In genomic region chr12:108315486-108316105, GRCh38 we compare ENCODE assay signal across 17 cellular contexts. TPM values are rescaled to one million over a fixed set of nuclear protein-coding genes. Genes with fewer than 3 reads are reported as not detected.
DNase-seq lines count a peak whose midpoint lies in the region; ATAC-seq, FAIRE-seq and TF ChIP-seq lines count a peak whose summit lies in the region.
"Had no signal": no experiment of that assay in that cellular context is flagged by ENCODE, and none has a peak within 500 bp of the region (broad histone marks: within the 10 kb centered on the region; RNA-seq: fewer than 3 reads in every experiment).

No MANE protein-coding gene starts in this region.

- peak overlapping the region; percentile 63 for H4K5ac ChIP-seq in H1 (ENCODE audit: insufficient read length, low read depth, low read length)

- no peak overlapping the region; the same call in 1 of the 2 replicates for H2BK15ac ChIP-seq in H1 (ENCODE audit: low read length)

- H3K36me3 Mint-ChIP-seq in GM23338 (ENCODE audit: low read depth), result no peaks in the 10 kb centered on the region

- CTCF ChIA-PET in H1 (lab: Charles Lee; ENCODE audit: partially characterized antibody), result interaction anchor here (0.5 to 3.1 kb wide), 9 partner anchors 10 to 179 kb away, joined by 3 to 11 read pairs (median 5); no protein-coding TSS in a partner anchor

- H3K9me3 Mint-ChIP-seq in GM23338, result no peaks in the 10 kb centered on the region

- H3K4ac ChIP-seq in H1 (replicated peaks; ENCODE audit: insufficient read length, low read depth, low read length), result peak overlapping the region; percentile 16

- peak overlapping the region; percentile 84; the same call in 1 of the 2 replicates for H3K27ac ChIP-seq in GM23338 (ENCODE audit: low read depth)
- H3K27ac ChIP-seq in H1 (ENCODE audit: low read depth, low read length), result peak overlapping the region; percentile 76; the same call in 1 of the 2 replicates
- H3K27ac ChIP-seq: SK-N-MC had no signal

- H3K27ac Mint-ChIP-seq in GM23338, result peak overlapping the region; percentile 53; the same call in 1 of the 2 replicates

- H3K4me2 ChIP-seq in GM23338 (no peak overlapping the region), H1 (ENCODE audit: insufficient read depth in 1 of 2, low read depth in 2 of 2, low read length in 2 of 2) (peak overlapping the region; percentile 61 to 63)

- no peak for TF ChIP-seq CTCF in GM23338 (conservative IDR thresholded peaks at IDR 0.05; ENCODE audit: low read depth in 2 of 2)
- no peak for TF ChIP-seq CTCF in H1 (IDR thresholded peaks at IDR 0.05; ENCODE audit: control extremely low read depth in 1 of 3, insufficient read depth in 1 of 3, low read depth in 1 of 3, low read length in 3 of 3)

- H3K79me1 ChIP-seq in H1 (ENCODE audit: low read depth, low read length), result no peaks in the 10 kb centered on the region

- DNase-seq in GM23338 (ENCODE audit: low spot score), result no peak
- peak; percentile 38 for DNase-seq in NOMO-1 treated with DMSO at 0.1 percent for 48 hours (lab: John Stamatoyannopoulos, UW; ENCODE audit: unreplicated experiment)
- DNase-seq in H1 (ENCODE audit: low read depth in 1 of 2, low spot score in 2 of 2), result no peak
- DNase-seq in posterior vena cava (ENCODE audit: low spot score), result peak; percentile 54
- no peak for DNase-seq in activated CD4-positive, CD25-positive, alpha-beta regulatory T cell treated with anti-CD3 and anti-CD28 coated beads, Interleukin-2, amount 50 U/mL, for 72 hours
- no peak for DNase-seq in NCI-H2171 (lab: John Stamatoyannopoulos, UW)
- DNase-seq: activated gamma-delta T cell treated with Interleukin-2 at 50 U/mL for 16 hours; C1 segment of cervical spinal cord; glutamatergic neuron; NCI-H1092; stimulated activated CD4-positive, alpha-beta T cell treated with anti-CD3 and anti-CD28 coated beads, Interleukin-1b, Interleukin-23, amount 100 ng/mL, for 48 hours; trophoblast cell had no signal

- peak overlapping the region; percentile 56 for H2BK120ac ChIP-seq in H1 (replicated peaks; ENCODE audit: low read depth, low read length)

- H3K9me2 ChIP-seq in GM23338 (ENCODE audit: insufficient read depth), result peaks cover 13% of the 10 kb centered on the region

- no peak for TF ChIP-seq EP300 in H1 (IDR thresholded peaks at IDR 0.05; ENCODE audit: borderline replicate concordance in 1 of 2, low read depth in 2 of 2, low read length in 2 of 2)

- H3K14ac ChIP-seq in H1 (ENCODE audit: insufficient read length), result peak overlapping the region; percentile 32

- no peak overlapping the region for H4K8ac ChIP-seq in H1 (ENCODE audit: extremely low read depth, insufficient read depth, low read length)

- no peak for TF ChIP-seq POLR2A in H1 (IDR thresholded peaks at IDR 0.05; ENCODE audit: control extremely low read depth in 1 of 2, low read depth in 2 of 2, low read length in 2 of 2)

- no peaks in the 10 kb centered on the region for H3K9me3 ChIP-seq in H1 (ENCODE audit: insufficient read depth in 2 of 2, low read depth in 1 of 2, low read length in 1 of 2)

- H3K27me3 ChIP-seq in GM23338 (ENCODE audit: insufficient read depth), result no peaks in the 10 kb centered on the region
- H3K27me3 ChIP-seq in H1 (replicated peaks in 1 of 4; ENCODE audit: control insufficient read depth in 3 of 4, extremely low read depth in 1 of 4, insufficient read depth in 3 of 4, low read length in 3 of 4), result no peaks in the 10 kb centered on the region

- H2BK20ac ChIP-seq in H1 (ENCODE audit: low read length), result peak overlapping the region; percentile 95

- peak overlapping the region; percentile 76 for H3K18ac ChIP-seq in H1 (ENCODE audit: extremely low read depth, low read length)

- H3K4me1 Mint-ChIP-seq in GM23338, result peaks cover 38% of the 10 kb centered on the region

- H3F3A ChIP-seq in GM23338 (replicated peaks; ENCODE audit: low read depth), result 0 out of 2 replicates have a peak, but pooled peaks cover 5% of the 10 kb centered on the region

- H2BK5ac ChIP-seq in H1 (ENCODE audit: low read depth, low read length), result peak overlapping the region; percentile 93; the same call in 1 of the 2 replicates

- ATAC-seq in GM23338 (no peak), GM21619 (IDR thresholded peaks at IDR 0.05; ENCODE audit: unreplicated experiment) (no peak), HG03571 (IDR thresholded peaks at IDR 0.05; ENCODE audit: unreplicated experiment) (no peak)

- POLR2A ChIA-PET in H1 (lab: Charles Lee; ENCODE audit: partially characterized antibody), result interaction anchor here (2.2 kb wide), 1 partner anchor 11 kb away, joined by 15 read pairs; no protein-coding TSS in a partner anchor

- 0 out of 7 replicates have a peak overlapping the region, but pooled peaks of 1 of the 4 experiments have one; percentile 10 for H3K9ac ChIP-seq in H1 (replicated peaks in 1 of 4; ENCODE audit: extremely low read depth in 1 of 4, low read depth in 3 of 4, low read length in 3 of 4)

- 79% methylated on average over 4 of the region's 4 CpGs; no CpG with 5 or more reads in 1 of the 2 experiments for WGBS in H1 (ENCODE audit: extremely low coverage in 1 of 2, insufficient coverage in 1 of 2, insufficient read length in 1 of 2, insufficient replicate concordance in 2 of 2, low coverage in 1 of 2, low lambda C conversion rate in 2 of 2, missing lambda C conversion rate in 1 of 2), 2 experiments

- H3K4me1 ChIP-seq in GM23338 (ENCODE audit: insufficient read depth) (peaks cover 35% of the 10 kb centered on the region), H1 (replicated peaks in 1 of 4; ENCODE audit: control insufficient read depth in 3 of 4, insufficient read depth in 4 of 4, low read length in 3 of 4) (peaks cover 7 to 28% (median 18%) of the 10 kb centered on the region in 4 experiments)

- H4K91ac ChIP-seq in H1 (replicated peaks; ENCODE audit: insufficient read length, low read length), result peak overlapping the region; percentile 96

- no peak overlapping the region for H3K4me3 Mint-ChIP-seq in GM23338

- H3K23me2 ChIP-seq in H1 (ENCODE audit: low read depth, low read length), result no peaks in the 10 kb centered on the region

- no peak overlapping the region for H3K56ac ChIP-seq in H1 (replicated peaks; ENCODE audit: insufficient read length, low read depth, low read length)

- H4K20me1 ChIP-seq in GM23338 (replicated peaks; ENCODE audit: insufficient read depth), result no peaks in the 10 kb centered on the region
- H4K20me1 ChIP-seq in H1 (replicated peaks in 1 of 2; ENCODE audit: control insufficient read depth in 1 of 2, insufficient read depth in 2 of 2, low read length in 2 of 2), result no peaks in the 10 kb centered on the region

- peak overlapping the region; percentile 91; the same call in 1 of the 2 replicates for H2BK12ac ChIP-seq in H1 (ENCODE audit: low read depth, low read length)

- intact Hi-C loops in posterior vena cava (cut with DNase I), result no loop called here

- H3K27me3 Mint-ChIP-seq in GM23338 (ENCODE audit: insufficient read depth, low read depth, poor library complexity), result peaks cover 4% of the 10 kb centered on the region

- H3K4me3 ChIP-seq in GM23338 (no peak overlapping the region), H1 (ENCODE audit: extremely low read depth in 1 of 4, insufficient read depth in 2 of 4, low read depth in 3 of 4, low read length in 4 of 4) (peak overlapping the region in 1 of 4 experiments; percentile 15; a peak in 1 of 8 replicates)
- H3K4me3 ChIP-seq: SK-N-MC had no signal

- no peak for TF ChIP-seq RAD21 in H1 (IDR thresholded peaks at IDR 0.05 in 1 of 2, conservative IDR thresholded peaks at IDR 0.05 in 1 of 2; ENCODE audit: low read depth in 2 of 2, low read length in 2 of 2)

- H3K79me2 ChIP-seq in GM23338 (replicated peaks; ENCODE audit: insufficient read depth) (no peaks in the 10 kb centered on the region), H1 (ENCODE audit: control insufficient read depth in 1 of 2, insufficient read depth in 2 of 2, low read length in 2 of 2) (no peaks in the 10 kb centered on the region)

- FAIRE-seq in H1 (lab: Jason Lieb, UNC), result no peak

- H3K23ac ChIP-seq in H1 (ENCODE audit: insufficient read length), result no peak overlapping the region

- H2AFZ ChIP-seq in GM23338 (no peak overlapping the region), H1 (ENCODE audit: low read length) (no peak overlapping the region)

- H3K36me3 ChIP-seq in GM23338 (ENCODE audit: insufficient read depth) (no peaks in the 10 kb centered on the region), H1 (ENCODE audit: control insufficient read depth in 2 of 4, insufficient read depth in 4 of 4, low read length in 3 of 4) (no peaks in the 10 kb centered on the region; a peak in 1 of 8 replicates)

- 0 out of 2 replicates have a peak overlapping the region, but pooled peaks have one; percentile 7 for H2AK5ac ChIP-seq in H1 (ENCODE audit: low read depth, low read length)

TF ChIP-seq in GM23338, 12 proteins besides CTCF, POLR2A, EP300 and RAD21 (continues in another document):
- TF ChIP-seq EZH2phosphoT487 (IDR thresholded peaks at IDR 0.05; ENCODE audit: unreplicated experiment) (no peak), POLR2AphosphoS5 (IDR thresholded peaks at IDR 0.05; ENCODE audit: low read depth) (no peak), JUNB (IDR thresholded peaks at IDR 0.05; ENCODE audit: unreplicated experiment) (no peak), STAT1 (IDR thresholded peaks at IDR 0.05; ENCODE audit: unreplicated experiment) (no peak)

TF ChIP-seq in H1, 55 proteins besides CTCF, POLR2A, EP300 and RAD21 (continues in another document):
- no peak for TF ChIP-seq SIN3A (conservative IDR thresholded peaks at IDR 0.05 in 1 of 2, IDR thresholded peaks at IDR 0.05 in 1 of 2; ENCODE audit: low read depth in 1 of 2, low read length in 2 of 2)
- TF ChIP-seq YY1 (IDR thresholded peaks at IDR 0.05; ENCODE audit: low read depth, low read length), result no peak
- TF ChIP-seq GABPA (IDR thresholded peaks at IDR 0.05; ENCODE audit: borderline replicate concordance, insufficient read depth, low read length), result no peak
- TF ChIP-seq, protein P1, sequence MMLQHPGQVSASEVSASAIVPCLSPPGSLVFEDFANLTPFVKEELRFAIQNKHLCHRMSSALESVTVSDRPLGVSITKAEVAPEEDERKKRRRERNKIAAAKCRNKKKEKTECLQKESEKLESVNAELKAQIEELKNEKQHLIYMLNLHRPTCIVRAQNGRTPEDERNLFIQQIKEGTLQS (IDR thresholded peaks at IDR 0.05; ENCODE audit: insufficient read depth, low read depth, low read length), result no peak
- TF ChIP-seq TAF1 (IDR thresholded peaks at IDR 0.05; ENCODE audit: low read depth, low read length), result no peak
- no peak for TF ChIP-seq SRF (IDR thresholded peaks at IDR 0.05; ENCODE audit: low read depth, low read length)

RNA-seq across cellular contexts. Expression of gene CMKLR1, which starts 23.5 kb away (rescaled TPM):
- total RNA-seq in GM23338 (2014; rRNA removed; shearing (Covaris generic)), result 1.6 and 2.6 TPM in 2 replicates
- polyA plus RNA-seq in GM23338 (2016; fragmentation: Nextera tagmentation; extraction: Ambion mirVana), result 0.40 and 0.71 TPM in 2 replicates
- total RNA-seq in H1 (2021; fragmentation: NEBNext Ultra II Directional; extraction: Animal tissue kit (Norgen Biotek cat#: 25700)), result 1.7 and 2.1 TPM in 2 replicates
- polyA plus RNA-seq in H1 (2011; rRNA removed), result 2.8 and 2.9 TPM in 2 replicates
- 1.3 TPM for polyA plus RNA-seq in H1 (2011; cell fraction: cytosol; rRNA removed)
- polyA plus RNA-seq in H1 (2011; cell fraction: nucleus; rRNA removed), result 1.8 TPM
- polyA plus RNA-seq in H1 (2012, experiment 1 of 2), result 0.69 to 2.0 TPM (median 1.2 TPM) in 4 replicates
- 0.59 TPM for polyA plus RNA-seq in H1 (2012, experiment 2 of 2)
- 1.4 TPM for polyA plus RNA-seq in H1 (2013, experiment 1 of 2)
- 1.7 TPM for polyA plus RNA-seq in H1 (2013, experiment 2 of 2)
- 10.8 and 12.2 TPM in 2 replicates for polyA minus RNA-seq in H1 (2011; rRNA and poly(A)+ RNA removed)
- polyA minus RNA-seq in H1 (2011; cell fraction: cytosol; rRNA and poly(A)+ RNA removed), result 0.81 TPM
- 1.7 TPM for polyA minus RNA-seq in H1 (2011; cell fraction: nucleus; rRNA and poly(A)+ RNA removed)
- 10 to 100 TPM; 44.6 to 53.4 TPM for total RNA-seq in posterior vena cava
- total RNA-seq: activated CD8-positive, alpha-beta memory T cell treated with anti-CD3 and anti-CD28 coated beads for 36 hours; HT-29 had no signal

Comparison
In these comparisons a context has a peak if more than half of its experiments do, and no peak if none do; other contexts are left out.
1. DNase-seq: peak in NOMO-1 treated with DMSO at 0.1 percent for 48 hours (single experiment) and posterior vena cava (single experiment); none in GM23338 (single experiment), H1 (0 of 2), activated CD4-positive, CD25-positive, alpha-beta regulatory T cell treated with anti-CD3 and anti-CD28 coated beads, Interleukin-2, amount 50 U/mL, for 72 hours (single experiment) and NCI-H2171 (single experiment).
2. RNA of gene CMKLR1, which starts 23.5 kb away (total RNA-seq): 44.6 to 53.4 TPM in posterior vena cava; 1.6 to 2.6 TPM in GM23338 and 1.7 to 2.1 TPM in H1; every median in the first group is over 10 times any median in the second.